In the genomic region with DNA sequence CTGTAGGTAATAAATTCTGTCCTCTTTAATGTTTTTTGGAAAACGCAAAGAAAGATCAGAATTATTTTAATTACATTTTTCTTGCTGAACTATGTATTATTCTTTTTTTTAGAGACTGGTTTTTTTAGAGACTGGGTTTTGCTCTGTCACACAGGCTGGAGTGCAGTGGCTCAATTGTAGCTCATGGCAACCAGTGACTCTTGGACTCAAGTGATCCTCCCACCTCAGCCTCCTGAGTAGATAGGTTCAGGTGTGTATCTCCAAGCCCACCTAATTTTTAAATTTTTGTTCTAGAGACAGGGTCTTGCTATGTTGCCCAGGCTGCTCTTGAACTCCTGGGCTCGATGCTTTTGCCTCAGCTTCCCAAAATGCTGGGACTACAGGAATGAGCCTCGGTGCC, we compare ENCODE assay signal across 21 cellular contexts. TPM values are rescaled to one million over a fixed set of nuclear protein-coding genes. Genes with fewer than 3 reads are reported as not detected.
DNase-seq lines count a peak whose midpoint lies in the region; ATAC-seq, FAIRE-seq and TF ChIP-seq lines count a peak whose summit lies in the region.
"Had no signal": no experiment of that assay in that cellular context is flagged by ENCODE, and none has a peak within 500 bp of the region (broad histone marks: within the 10 kb centered on the region; RNA-seq: fewer than 3 reads in every experiment).

No MANE protein-coding gene starts in this region.

- TF ChIP-seq CTCF in HepG2 (CRISPR knock-in tag; IDR thresholded peaks at IDR 0.05) (no peak), right lobe of liver (IDR thresholded peaks at IDR 0.05) (no peak), spleen (IDR thresholded peaks at IDR 0.05 in 8 of 11, conservative IDR thresholded peaks at IDR 0.05 in 3 of 11) (no peak)

- TF ChIP-seq POLR2A in HepG2 (IDR thresholded peaks at IDR 0.05; ENCODE audit: insufficient read depth in 1 of 2, low read depth in 2 of 2, low read length in 2 of 2) (no peak), right lobe of liver (IDR thresholded peaks at IDR 0.05) (no peak), spleen (IDR thresholded peaks at IDR 0.05) (no peak)

- H3K27me3 ChIP-seq in HepG2 (ENCODE audit: control insufficient read depth in 1 of 2, insufficient read depth in 2 of 2, low read length in 2 of 2) (no peaks in the 10 kb centered on the region), right lobe of liver (no peaks in the 10 kb centered on the region), spleen (replicated peaks in 1 of 7) (no peaks in the 10 kb centered on the region)
- H3K27me3 ChIP-seq: BLaER1 treated with 17β-estradiol and CSF1 and Interleukin-3, amounts not matched to agents 10 nM and 100 nM had no signal

- no peak for FAIRE-seq in HepG2 (lab: Jason Lieb, UNC)
- FAIRE-seq: A549, D721Med, G401.6, GM12891, GM19239 had no signal

- H3K9me3 ChIP-seq in HepG2 (ENCODE audit: low read length) (no peaks in the 10 kb centered on the region), right lobe of liver (no peaks in the 10 kb centered on the region), spleen (no peaks in the 10 kb centered on the region)
- H3K9me3 ChIP-seq: A549; BLaER1 treated with 17β-estradiol and CSF1 and Interleukin-3, amounts not matched to agents 10 nM and 100 nM; Caco-2 had no signal

- in situ Hi-C loops in HepG2 (cut with HindIII; ENCODE audit: extremely low pct_ligation_motif_present, low pct_unique_long_range_greater_than_20kb), result no loop called here

- no peaks in the 10 kb centered on the region for H4K20me1 ChIP-seq in HepG2 (ENCODE audit: insufficient read depth, low read length)
- H4K20me1 ChIP-seq: BLaER1 treated with 17β-estradiol and CSF1 and Interleukin-3, amounts not matched to agents 10 nM and 100 nM had no signal

- intact Hi-C loops in HepG2 (cut with micrococcal nuclease; ENCODE audit: unreplicated experiment) (no loop called here), right lobe of liver (cut with DNase I) (no loop called here), sciatic nerve (cut with DNase I) (no loop called here), spleen (cut with DNase I; ENCODE audit: low total_unique reads) (no loop called here)

- TF ChIP-seq EP300 in HepG2 (IDR thresholded peaks at IDR 0.05; ENCODE audit: low read depth in 2 of 2, low read length in 2 of 2), result no peak
- TF ChIP-seq EP300 in HepG2 (CRISPR knock-in tag; IDR thresholded peaks at IDR 0.05; ENCODE audit: borderline replicate concordance), result no peak

- WGBS in HepG2 (ENCODE audit: low lambda C conversion rate), result 58% methylated on average over 3 of the region's 3 CpGs
- 89% methylated on average over 3 of the region's 3 CpGs for WGBS in right lobe of liver (ENCODE audit: insufficient coverage, low coverage, low lambda C conversion rate, missing lambda C conversion rate)
- 92 to 97% (median 93%) methylated on average over 3 of the region's 3 CpGs for WGBS in spleen, 5 donors

- H2AFZ ChIP-seq in HepG2 (ENCODE audit: low read length), result no peak overlapping the region

- no peak overlapping the region for H3K4me2 ChIP-seq in HepG2 (ENCODE audit: low read depth, low read length)
- H3K4me2 ChIP-seq: A549; BLaER1 treated with 17β-estradiol and CSF1 and Interleukin-3, amounts not matched to agents 10 nM and 100 nM had no signal

- TF ChIP-seq RAD21 in HepG2 (CRISPR knock-in tag; IDR thresholded peaks at IDR 0.05), result no peak

- POLR2A ChIA-PET in HepG2 (lab: Yijun Ruan, JAX), result no interaction called here

- DNase-seq in HepG2 (ENCODE audit: low spot score) (no peak), right lobe of liver (no peak), sciatic nerve (ENCODE audit: low spot score) (peak; percentile 2), spleen (peak; percentile 7), foreskin melanocyte (no peak), NCI-H524 (lab: John Stamatoyannopoulos, UW) (no peak)
- DNase-seq: AML-193; Caco-2; Calu3; CD4-positive, alpha-beta T cell; CD8-positive, alpha-beta T cell; DMS79 treated with DMSO at 0.1 percent for 48 hours; GF-D8 had no signal

- H3K36me3 ChIP-seq in HepG2 (replicated peaks in 1 of 2; ENCODE audit: control insufficient read depth in 1 of 2, insufficient read depth in 2 of 2, low read length in 2 of 2), result no peaks in the 10 kb centered on the region
- H3K36me3 ChIP-seq in right lobe of liver, result no peaks in the 10 kb centered on the region
- no peaks in the 10 kb centered on the region for H3K36me3 ChIP-seq in spleen
- H3K36me3 ChIP-seq: BLaER1 treated with 17β-estradiol and CSF1 and Interleukin-3, amounts not matched to agents 10 nM and 100 nM had no signal

- ATAC-seq in HepG2 (no peak), right lobe of liver (no peak), sciatic nerve (no peak)
- ATAC-seq: A549; CD8-positive, alpha-beta T cell had no signal

- H3K4me3 ChIP-seq in HepG2 (replicated peaks in 1 of 3; ENCODE audit: insufficient read depth in 1 of 3, low read depth in 2 of 3, low read length in 3 of 3) (no peak overlapping the region), right lobe of liver (no peak overlapping the region), spleen (no peak overlapping the region)
- H3K4me3 ChIP-seq: A549; BLaER1 treated with 17β-estradiol and CSF1 and Interleukin-3, amounts not matched to agents 10 nM and 100 nM had no signal

- CTCF ChIA-PET in HepG2 (lab: Yijun Ruan, JAX; ENCODE audit: low intra/inter-chr PET ratio, low total read pairs), result no interaction called here

- BruUV-seq in HepG2 (replicated peaks; lab: Mats Ljungman, UMichigan), result no TSS peak

- H3K4me1 ChIP-seq in HepG2 (ENCODE audit: insufficient read depth, low read length) (peaks cover 43% of the 10 kb centered on the region), right lobe of liver (no peaks in the 10 kb centered on the region), spleen (peaks cover 0 to 15% (median 2%) of the 10 kb centered on the region in 6 donors)
- H3K4me1 ChIP-seq: Caco-2 had no signal

- H3K9ac ChIP-seq in HepG2 (ENCODE audit: insufficient read depth, low read depth, low read length), result no peak overlapping the region
- H3K9ac ChIP-seq: BLaER1 treated with 17β-estradiol and CSF1 and Interleukin-3, amounts not matched to agents 10 nM and 100 nM had no signal

- H3K79me2 ChIP-seq in HepG2 (ENCODE audit: insufficient read depth, low read length), result no peaks in the 10 kb centered on the region

- H3K27ac ChIP-seq in HepG2 (ENCODE audit: extremely low read length, insufficient read depth, low read length), result no peak overlapping the region
- no peak overlapping the region for H3K27ac ChIP-seq in right lobe of liver
- no peak overlapping the region for H3K27ac ChIP-seq in spleen
- H3K27ac ChIP-seq: 22Rv1; A549; BLaER1 treated with 17β-estradiol and CSF1 and Interleukin-3, amounts not matched to agents 10 nM and 100 nM; C4-2B had no signal

RNA-seq across cellular contexts. Expression of a gene that starts 5.3 kb away (rescaled TPM):
- total RNA-seq in HepG2 (2016; rRNA removed; fragmentation: Illumina TruSeq; extraction: Trizol) (43.7 and 55.1 TPM in 2 replicates), right lobe of liver (10 to 100 TPM; 24.0 to 46.4 (median 36.1) TPM), sciatic nerve (32.1 TPM), spleen (10 to 100 TPM; 28.5 to 57.0 (median 37.4) TPM)
- total RNA-seq in HepG2 (2016; cell fraction: cytosol; rRNA removed; fragmentation: Illumina TruSeq; extraction: Trizol; ENCODE audit: low read depth), result 60.9 and 63.9 TPM in 2 replicates
- 41.2 and 59.1 TPM in 2 replicates for total RNA-seq in HepG2 (2016; cell fraction: insoluble cytoplasmic fraction; rRNA removed; fragmentation: Illumina TruSeq; extraction: Trizol)
- 60.7 and 62.3 TPM in 2 replicates for total RNA-seq in HepG2 (2016; cell fraction: membrane; rRNA removed; fragmentation: Illumina TruSeq; extraction: Trizol)
- 30.6 and 33.8 TPM in 2 replicates for total RNA-seq in HepG2 (2016; cell fraction: nucleus; rRNA removed; fragmentation: Illumina TruSeq; extraction: Trizol)
- polyA plus RNA-seq in HepG2 (2011; rRNA removed) (75.9 and 78.8 TPM in 2 replicates), spleen (10 to 100 TPM; 11.3 to 18.4 (median 12.1) TPM)
- polyA plus RNA-seq in HepG2 (2011; cell fraction: cytosol; rRNA removed), result 55.4 and 68.0 TPM in 2 replicates
- polyA plus RNA-seq in HepG2 (2011; cell fraction: nucleus; rRNA removed), result 53.4 and 62.1 TPM in 2 replicates
- polyA plus RNA-seq in HepG2 (2012), result 48.6 and 60.7 TPM in 2 replicates
- 54.2 and 68.0 TPM in 2 replicates for polyA plus RNA-seq in HepG2 (2016; cell fraction: cytosol; fragmentation: Illumina TruSeq; extraction: Trizol; ENCODE audit: low read depth)
- polyA plus RNA-seq in HepG2 (2016; cell fraction: insoluble cytoplasmic fraction; fragmentation: Illumina TruSeq; extraction: Trizol; ENCODE audit: low read depth), result 52.2 and 53.2 TPM in 2 replicates
- 44.9 and 45.7 TPM in 2 replicates for polyA plus RNA-seq in HepG2 (2016; cell fraction: membrane; fragmentation: Illumina TruSeq; extraction: Trizol; ENCODE audit: low read depth)
- polyA plus RNA-seq in HepG2 (2016; cell fraction: nucleus; fragmentation: Illumina TruSeq; extraction: Trizol; ENCODE audit: insufficient read depth, low read depth), result 34.1 and 37.6 TPM in 2 replicates
- 36.0 and 110 TPM in 2 replicates for polyA minus RNA-seq in HepG2 (2011; rRNA and poly(A)+ RNA removed; ENCODE audit: low replicate concordance)
- polyA minus RNA-seq in HepG2 (2011; cell fraction: cytosol; rRNA and poly(A)+ RNA removed), result 38.8 and 41.4 TPM in 2 replicates
- 53.0 and 61.8 TPM in 2 replicates for polyA minus RNA-seq in HepG2 (2011; cell fraction: nucleus; rRNA and poly(A)+ RNA removed)

RNA-seq across cellular contexts. Expression of a gene that starts 18.0 kb away (rescaled TPM):
- 117 and 168 TPM in 2 replicates for total RNA-seq in HepG2 (2016; rRNA removed; fragmentation: Illumina TruSeq; extraction: Trizol)
- 7.3 and 9.3 TPM in 2 replicates for total RNA-seq in HepG2 (2016; cell fraction: cytosol; rRNA removed; fragmentation: Illumina TruSeq; extraction: Trizol; ENCODE audit: low read depth)
- 115 and 148 TPM in 2 replicates for total RNA-seq in HepG2 (2016; cell fraction: insoluble cytoplasmic fraction; rRNA removed; fragmentation: Illumina TruSeq; extraction: Trizol)
- 23.1 and 23.6 TPM in 2 replicates for total RNA-seq in HepG2 (2016; cell fraction: membrane; rRNA removed; fragmentation: Illumina TruSeq; extraction: Trizol)
- 102 and 106 TPM in 2 replicates for total RNA-seq in HepG2 (2016; cell fraction: nucleus; rRNA removed; fragmentation: Illumina TruSeq; extraction: Trizol)
- 25.6 and 28.3 TPM in 2 replicates for polyA plus RNA-seq in HepG2 (2011; rRNA removed)
- polyA plus RNA-seq in HepG2 (2011; cell fraction: cytosol; rRNA removed), result 15.4 and 25.4 TPM in 2 replicates
- polyA plus RNA-seq in HepG2 (2011; cell fraction: nucleus; rRNA removed), result 26.1 and 34.0 TPM in 2 replicates
- 86.7 and 95.1 TPM in 2 replicates for polyA plus RNA-seq in HepG2 (2012)
- polyA plus RNA-seq in HepG2 (2016; cell fraction: cytosol; fragmentation: Illumina TruSeq; extraction: Trizol; ENCODE audit: low read depth), result 2.7 and 3.3 TPM in 2 replicates
- polyA plus RNA-seq in HepG2 (2016; cell fraction: insoluble cytoplasmic fraction; fragmentation: Illumina TruSeq; extraction: Trizol; ENCODE audit: low read depth), result 125 and 133 TPM in 2 replicates
- polyA plus RNA-seq in HepG2 (2016; cell fraction: membrane; fragmentation: Illumina TruSeq; extraction: Trizol; ENCODE audit: low read depth), result 6.3 and 7.4 TPM in 2 replicates
- polyA plus RNA-seq in HepG2 (2016; cell fraction: nucleus; fragmentation: Illumina TruSeq; extraction: Trizol; ENCODE audit: insufficient read depth, low read depth), result 107 and 120 TPM in 2 replicates
- polyA minus RNA-seq in HepG2 (2011; rRNA and poly(A)+ RNA removed; ENCODE audit: low replicate concordance), result 42.9 and 64.9 TPM in 2 replicates
- 60.5 and 73.1 TPM in 2 replicates for polyA minus RNA-seq in HepG2 (2011; cell fraction: cytosol; rRNA and poly(A)+ RNA removed)
- polyA minus RNA-seq in HepG2 (2011; cell fraction: nucleus; rRNA and poly(A)+ RNA removed), result 107 and 117 TPM in 2 replicates
- 10 to 100 TPM; 41.6 to 69.5 (median 57.4) TPM for total RNA-seq in right lobe of liver
- total RNA-seq in sciatic nerve, result 96.5 TPM
- total RNA-seq in spleen, result 10 to 100 TPM; 81.4 to 93.9 (median 90.7) TPM
- polyA plus RNA-seq in spleen, result 10 to 100 TPM; 21.9 to 31.0 (median 22.8) TPM

Comparison
In these comparisons a context has a peak if more than half of its experiments do, and no peak if none do; other contexts are left out.
1. DNase-seq: peak in sciatic nerve (single experiment) and spleen (single experiment); none in HepG2 (single experiment), right lobe of liver (0 of 3), foreskin melanocyte (single experiment) and NCI-H524 (0 of 2).